ENCODE assay signal across 12 cellular contexts in genomic region chr17:6456914-6457687, GRCh38. TPM values are rescaled to one million over a fixed set of nuclear protein-coding genes. Genes with fewer than 3 reads are reported as not detected.
DNase-seq lines count a peak whose midpoint lies in the region; ATAC-seq, FAIRE-seq and TF ChIP-seq lines count a peak whose summit lies in the region.
"Had no signal": no experiment of that assay in that cellular context is flagged by ENCODE, and none has a peak within 500 bp of the region (broad histone marks: within the 10 kb centered on the region; RNA-seq: fewer than 3 reads in every experiment).

No MANE protein-coding gene starts in this region.

- no peaks in the 10 kb centered on the region for H4K20me1 ChIP-seq in osteoblast (ENCODE audit: insufficient read depth, low read length)

- peak overlapping the region; percentile 45 for H3K4me2 ChIP-seq in osteoblast (ENCODE audit: insufficient read depth, low read length)

- H3K9me3 ChIP-seq in Panc1 (ENCODE audit: control insufficient read depth, insufficient read depth, low read depth, low read length) (no peaks in the 10 kb centered on the region), osteoblast (ENCODE audit: low read depth, low read length) (no peaks in the 10 kb centered on the region)

- H3K4me3 ChIP-seq in Panc1 (ENCODE audit: low read depth in 2 of 2, low read length in 2 of 2) (no peak overlapping the region), fibroblast of mammary gland (ENCODE audit: control insufficient read depth, low read depth, low read length) (no peak overlapping the region), osteoblast (ENCODE audit: insufficient read depth, low read length) (peak overlapping the region; percentile 25)
- H3K4me3 ChIP-seq: dorsolateral prefrontal cortex had no signal

- DNase-seq in GM03348 (ENCODE audit: low spot score) (peak; percentile 79), Panc1 (ENCODE audit: low read depth, low spot score) (no peak), fibroblast of mammary gland (ENCODE audit: low read depth) (peak; percentile 78), osteoblast (ENCODE audit: insufficient read length, low spot score, missing footprints) (peak; percentile 98), frontal cortex (ENCODE audit: low spot score in 2 of 2) (no peak), D341Med (ENCODE audit: low spot score) (no peak), UCSD-AML1 (lab: John Stamatoyannopoulos, UW; ENCODE audit: unreplicated experiment) (no peak)
- DNase-seq: NCI-H2171; stimulated activated naive CD4-positive, alpha-beta T cell treated with Interleukin-2 at 50 U/mL for 16 hours had no signal

- TF ChIP-seq CTCF in Panc1 (IDR thresholded peaks at IDR 0.05): no peak
- no peak for TF ChIP-seq CTCF in fibroblast of mammary gland (conservative IDR thresholded peaks at IDR 0.05; ENCODE audit: control insufficient read depth, insufficient read depth, low read depth, low read length)
- TF ChIP-seq CTCF in osteoblast (IDR thresholded peaks at IDR 0.05; ENCODE audit: extremely low read depth, low read depth, low read length): no peak

- intact Hi-C loops in Panc1 (cut with micrococcal nuclease; ENCODE audit: unreplicated experiment): no loop called here

- H2AFZ ChIP-seq in osteoblast (ENCODE audit: low read length): no peak overlapping the region
- H2AFZ ChIP-seq: parathyroid adenoma had no signal

- no peak for FAIRE-seq in frontal cortex (lab: Jason Lieb, UNC)

- H3K4me1 ChIP-seq in Panc1 (ENCODE audit: control insufficient read depth, insufficient read depth, low read length): no peaks in the 10 kb centered on the region; the same call in 1 of the 2 replicates
- peaks cover 16% of the 10 kb centered on the region for H3K4me1 ChIP-seq in osteoblast (ENCODE audit: insufficient read depth, low read length)
- H3K4me1 ChIP-seq: parathyroid adenoma had no signal

- H3K79me2 ChIP-seq in osteoblast (ENCODE audit: insufficient read depth, low read length): no peaks in the 10 kb centered on the region
- H3K79me2 ChIP-seq: parathyroid adenoma had no signal

- ATAC-seq in Panc1 (peak; percentile 62; the same call in 1 of the 2 replicates), GM18511 (IDR thresholded peaks at IDR 0.05; ENCODE audit: unreplicated experiment) (no peak)

- in situ Hi-C loops in Panc1 (cut with HindIII; ENCODE audit: low pct_unique_long_range_greater_than_20kb, low sequenced_read_pairs): no loop called here

- POLR2A ChIA-PET in Panc1 (lab: Charles Lee): no interaction called here

- no TSS peak for BruUV-seq in Panc1 (replicated peaks; lab: Mats Ljungman, UMichigan)

- CTCF ChIA-PET in Panc1 (lab: Charles Lee): interaction anchor here (0.9 kb wide), 1 partner anchor 19 kb away, joined by 3 read pairs; no protein-coding TSS in a partner anchor

- H3K27me3 ChIP-seq in Panc1 (ENCODE audit: control insufficient read depth, insufficient read depth, low read length) (no peaks in the 10 kb centered on the region), osteoblast (ENCODE audit: insufficient read depth, low read length) (peaks cover 4% of the 10 kb centered on the region)

- H3K27ac ChIP-seq in Panc1 (ENCODE audit: low read length) (no peak overlapping the region), osteoblast (ENCODE audit: low read depth, low read length) (peak overlapping the region; percentile 33)
- H3K27ac ChIP-seq: dorsolateral prefrontal cortex, parathyroid adenoma had no signal

- H3K36me3 ChIP-seq in Panc1 (ENCODE audit: control insufficient read depth, insufficient read depth, low read length) (no peaks in the 10 kb centered on the region), osteoblast (ENCODE audit: insufficient read depth, low read length) (no peaks in the 10 kb centered on the region)

RNA-seq across cellular contexts. Expression of gene PIMREG, which starts 12.8 kb away (rescaled TPM):
- total RNA-seq in Panc1 (2021; ENCODE audit: unreplicated experiment): 41.2 TPM
- polyA plus RNA-seq in Panc1 (2012; ENCODE audit: insufficient read length): 25.9 TPM
- 3.5 and 5.1 TPM in 2 replicates for total RNA-seq in osteoblast
- total RNA-seq in frontal cortex: 4.1 TPM

RNA-seq across cellular contexts. Expression of gene AIPL1, which starts 22.2 kb away (rescaled TPM):
- total RNA-seq in Panc1 (2021; ENCODE audit: unreplicated experiment): not detected
- not detected for polyA plus RNA-seq in Panc1 (2012; ENCODE audit: insufficient read length)
- not detected in 2 replicates for total RNA-seq in osteoblast
- total RNA-seq in frontal cortex: not detected

Comparison
In these comparisons a context has a peak if more than half of its experiments do, and no peak if none do; other contexts are left out.
1. DNase-seq: peak in GM03348 (single experiment), fibroblast of mammary gland (single experiment) and osteoblast (single experiment); none in Panc1 (single experiment), frontal cortex (0 of 2), D341Med (single experiment) and UCSD-AML1 (single experiment).